In genomic region chr10:5448333-5449048, GRCh38 we compare ENCODE assay signal across 9 cellular contexts. TPM values are rescaled to one million over a fixed set of nuclear protein-coding genes. Genes with fewer than 3 reads are reported as not detected.
DNase-seq lines count a peak whose midpoint lies in the region; ATAC-seq and TF ChIP-seq lines count a peak whose summit lies in the region.
"Had no signal": no experiment of that assay in that cellular context is flagged by ENCODE, and none has a peak within 500 bp of the region (broad histone marks: within the 10 kb centered on the region; RNA-seq: fewer than 3 reads in every experiment).

No MANE protein-coding gene starts in this region.

- peak overlapping the region in 3 of 4 donors; percentile 32 to 67 (median 65) for H3K4me3 ChIP-seq in Peyer's patch
- no peak overlapping the region for H3K4me3 ChIP-seq in trophoblast cell (ENCODE audit: low read depth, low read length)

- ATAC-seq in HG03135 (IDR thresholded peaks at IDR 0.05; ENCODE audit: unreplicated experiment) (no peak), HG02610 (IDR thresholded peaks at IDR 0.05; ENCODE audit: unreplicated experiment) (no peak), HG02938 (IDR thresholded peaks at IDR 0.05; ENCODE audit: unreplicated experiment) (no peak)

- peaks cover 5% of the 10 kb centered on the region for H3K79me1 ChIP-seq in trophoblast cell (ENCODE audit: low read length)

- H2AK5ac ChIP-seq in trophoblast cell (ENCODE audit: low read length) = no peak overlapping the region

- H3K18ac ChIP-seq in trophoblast cell (ENCODE audit: low read length) = no peak overlapping the region

- H3K9me3 ChIP-seq in Peyer's patch (no peaks in the 10 kb centered on the region), trophoblast cell (ENCODE audit: insufficient read depth, low read depth, low read length) (no peaks in the 10 kb centered on the region)

- H3K4me1 ChIP-seq in Peyer's patch (no peaks in the 10 kb centered on the region), trophoblast cell (ENCODE audit: control insufficient read depth in 1 of 2, insufficient read depth in 2 of 2, low read length in 2 of 2) (no peaks in the 10 kb centered on the region)

- no peak overlapping the region for H4K8ac ChIP-seq in trophoblast cell (ENCODE audit: low read depth, low read length)

- no peak overlapping the region for H4K12ac ChIP-seq in trophoblast cell (ENCODE audit: low read depth, low read length)

- H4K91ac ChIP-seq in trophoblast cell (ENCODE audit: low read depth, low read length) = no peak overlapping the region

- peaks cover 0 to 18% (median 0%) of the 10 kb centered on the region in 3 donors for H3K36me3 ChIP-seq in Peyer's patch
- H3K36me3 ChIP-seq in trophoblast cell (ENCODE audit: control insufficient read depth in 1 of 2, insufficient read depth in 2 of 2, low read length in 2 of 2) = peaks cover 3 to 10% of the 10 kb centered on the region in 2 experiments

- peak overlapping the region; percentile 68 for H2BK5ac ChIP-seq in trophoblast cell (ENCODE audit: low read depth, low read length, poor library complexity)

- H2BK120ac ChIP-seq in trophoblast cell (ENCODE audit: insufficient read depth, low read length, poor library complexity) = peak overlapping the region; percentile 51

- DNase-seq in Caki2 (ENCODE audit: low read depth) = peak; percentile 34
- DNase-seq in Peyer's patch = no peak
- DNase-seq in fibroblast of peridontal ligament (ENCODE audit: extremely low read depth) = peak; percentile 31
- DNase-seq in trophoblast cell = no peak
- no peak for DNase-seq in AML-193 (lab: John Stamatoyannopoulos, UW)
- DNase-seq: NCI-H2029 had no signal

- no peak overlapping the region for H2BK12ac ChIP-seq in trophoblast cell (ENCODE audit: low read length)

- peak overlapping the region; percentile 81 for H3K4me2 ChIP-seq in trophoblast cell (ENCODE audit: low read length)

- in situ Hi-C loops in Caki2 (cut with HindIII; ENCODE audit: low pct_unique_long_range_greater_than_20kb, low sequenced_read_pairs) = loop anchor here (25.0 kb wide), 1 partner anchor 611 kb away; the partner anchor contains the start of gene AKR1E2

- no peak overlapping the region for H3K14ac ChIP-seq in trophoblast cell (ENCODE audit: low read length)

- no peak for TF ChIP-seq CTCF in Peyer's patch (IDR thresholded peaks at IDR 0.05)

- peaks cover 10% of the 10 kb centered on the region for H3K79me2 ChIP-seq in trophoblast cell (ENCODE audit: control insufficient read depth, insufficient read depth, low read length, poor library complexity)

- no peaks in the 10 kb centered on the region for H3K27me3 ChIP-seq in Peyer's patch
- no peaks in the 10 kb centered on the region for H3K27me3 ChIP-seq in trophoblast cell (ENCODE audit: insufficient read depth, low read length)

- no peak overlapping the region for H3K23ac ChIP-seq in trophoblast cell (ENCODE audit: low read length)

- no peak overlapping the region for H2AFZ ChIP-seq in trophoblast cell (ENCODE audit: insufficient read depth, low read length, poor library complexity)

- H3K27ac ChIP-seq in Peyer's patch = peak overlapping the region in 3 of 4 donors; percentile 65 to 87 (median 85)
- peak overlapping the region; percentile 72 for H3K27ac ChIP-seq in trophoblast cell (ENCODE audit: low read depth, low read length)

- H3K4ac ChIP-seq in trophoblast cell (ENCODE audit: low read depth, low read length) = peak overlapping the region; percentile 97

- peak; percentile 48 to 73 for TF ChIP-seq POLR2A in Peyer's patch (IDR thresholded peaks at IDR 0.05)

- H3K9ac ChIP-seq in trophoblast cell (ENCODE audit: low read length) = peak overlapping the region; percentile 83

- no CpG with 5 or more reads among the region's 7 CpGs for WGBS in trophoblast cell (ENCODE audit: extremely low coverage, insufficient coverage, insufficient read length)

RNA-seq across cellular contexts. Expression of gene NET1, which starts 36.1 kb away (rescaled TPM):
- total RNA-seq in Caki2 (2014; rRNA removed; shearing (Covaris generic); ENCODE audit: low replicate concordance) = 10.8 and 33.6 TPM in 2 replicates
- total RNA-seq in Peyer's patch = 100 to 1,000 TPM in 2 of 4 donors, 10 to 100 TPM in 2; 85.0 to 155 (median 122) TPM
- 234 and 252 TPM in 2 replicates for polyA plus RNA-seq in trophoblast cell (2013)

RNA-seq across cellular contexts. Expression of gene TUBAL3, which starts 43.9 kb away (rescaled TPM):
- not detected in 2 replicates for total RNA-seq in Caki2 (2014; rRNA removed; shearing (Covaris generic); ENCODE audit: low replicate concordance)
- 10 to 100 TPM in 3 of 4 donors, 1 to 10 TPM in 1; 3.3 to 95.4 (median 74.2) TPM for total RNA-seq in Peyer's patch
- polyA plus RNA-seq in trophoblast cell (2013) = 0.67 and 0.74 TPM in 2 replicates

RNA-seq across cellular contexts. Expression of gene CALML5, which starts 50.9 kb away (rescaled TPM):
- not detected in 2 replicates for total RNA-seq in Caki2 (2014; rRNA removed; shearing (Covaris generic); ENCODE audit: low replicate concordance)
- not detected for total RNA-seq in Peyer's patch
- polyA plus RNA-seq in trophoblast cell (2013) = 0.07 and 0.14 TPM in 2 replicates

Comparison
In these comparisons a context has a peak if more than half of its experiments do, and no peak if none do; other contexts are left out.
1. DNase-seq: peak in Caki2 (single experiment) and fibroblast of peridontal ligament (single experiment); none in Peyer's patch (0 of 3), trophoblast cell (0 of 2) and AML-193 (0 of 2).